19 cellular contexts compared by ENCODE assay signal in the genomic region with DNA sequence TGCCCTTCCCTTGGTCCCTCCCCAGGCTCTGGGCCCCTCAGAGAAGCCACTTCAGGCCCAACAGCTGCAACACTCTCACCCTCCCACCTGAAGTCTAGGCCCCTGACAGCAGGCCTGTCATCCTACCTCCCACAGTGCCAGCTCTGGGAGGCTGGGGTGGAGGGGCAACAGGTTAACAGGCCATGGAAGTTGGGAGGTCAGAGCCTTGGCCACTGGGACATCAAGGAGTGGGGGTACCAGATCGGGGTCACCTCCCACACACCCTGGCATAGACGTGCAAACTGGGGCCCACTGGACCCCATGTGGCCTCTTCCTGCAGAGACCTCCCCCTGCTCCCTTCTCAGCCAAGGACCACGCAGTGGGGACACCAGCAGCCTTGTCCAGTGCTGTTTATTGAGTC. TPM values are rescaled to one million over a fixed set of nuclear protein-coding genes. Genes with fewer than 3 reads are reported as not detected.
DNase-seq lines count a peak whose midpoint lies in the region; ATAC-seq and TF ChIP-seq lines count a peak whose summit lies in the region.
"Had no signal": no experiment of that assay in that cellular context is flagged by ENCODE, and none has a peak within 500 bp of the region (broad histone marks: within the 10 kb centered on the region; RNA-seq: fewer than 3 reads in every experiment).

No MANE protein-coding gene starts in this region.

- no peak overlapping the region for H3K4me3 Mint-ChIP-seq in activated CD8-positive, alpha-beta T cell treated with anti-CD3 and anti-CD28 coated beads for 36 hours
- no peak overlapping the region for H3K4me3 Mint-ChIP-seq in activated CD8-positive, alpha-beta T cell treated with anti-CD3 and anti-CD28 coated beads, Interleukin-2, amount 10 ng/mL, durations not matched to agents 7 days and 5 days
- H3K4me3 Mint-ChIP-seq in IgD-negative memory B cell, result peak overlapping the region in 1 of 4 donors; percentile 81
- peak overlapping the region in 3 of 5 experiments; percentile 71 to 97 (median 83) for H3K4me3 Mint-ChIP-seq in brain
- H3K4me3 Mint-ChIP-seq in neural crest cell, result peak overlapping the region; percentile 87

- no peak for DNase-seq in activated CD8-positive, alpha-beta T cell treated with anti-CD3 and anti-CD28 coated beads for 36 hours
- DNase-seq in activated CD8-positive, alpha-beta T cell treated with anti-CD3 and anti-CD28 coated beads, Interleukin-2, amount 10 ng/mL, durations not matched to agents 7 days and 5 days, result no peak
- DNase-seq in neural crest cell (ENCODE audit: low read depth, low spot score) (no peak), LoVo (ENCODE audit: low spot score) (no peak), OCI-M2 (lab: John Stamatoyannopoulos, UW; ENCODE audit: unreplicated experiment) (no peak), 8988T (no peak)
- DNase-seq: ACHN; activated CD8-positive, alpha-beta memory T cell treated with anti-CD3 and anti-CD28 coated beads for 24 hours; effector memory CD4-positive, alpha-beta T cell; EL; H7; heart left ventricle; immature natural killer cell; KG1; mammary epithelial cell; NCI-H1092 treated with DMSO at 0.1 percent for 48 hours had no signal

- no peaks in the 10 kb centered on the region for H3K9me3 Mint-ChIP-seq in activated CD8-positive, alpha-beta T cell treated with anti-CD3 and anti-CD28 coated beads for 36 hours
- H3K9me3 Mint-ChIP-seq in activated CD8-positive, alpha-beta T cell treated with anti-CD3 and anti-CD28 coated beads, Interleukin-2, amount 10 ng/mL, durations not matched to agents 7 days and 5 days (ENCODE audit: insufficient read depth), result no peaks in the 10 kb centered on the region
- no peaks in the 10 kb centered on the region for H3K9me3 Mint-ChIP-seq in IgD-negative memory B cell
- no peaks in the 10 kb centered on the region for H3K9me3 Mint-ChIP-seq in brain
- H3K9me3 Mint-ChIP-seq in neural crest cell, result no peaks in the 10 kb centered on the region
- H3K9me3 Mint-ChIP-seq: immature natural killer cell; stimulated activated naive CD8-positive, alpha-beta T cell treated with anti-CD3 and anti-CD28 coated beads, Interleukin-15, Interleukin-2, amounts not matched to agents 100 ng/mL and 50 ng/mL, for 24 hours had no signal

- no peaks in the 10 kb centered on the region for H3K27me3 Mint-ChIP-seq in activated CD8-positive, alpha-beta T cell treated with anti-CD3 and anti-CD28 coated beads for 36 hours
- no peaks in the 10 kb centered on the region for H3K27me3 Mint-ChIP-seq in activated CD8-positive, alpha-beta T cell treated with anti-CD3 and anti-CD28 coated beads, Interleukin-2, amount 10 ng/mL, durations not matched to agents 7 days and 5 days (ENCODE audit: low read depth)
- H3K27me3 Mint-ChIP-seq in IgD-negative memory B cell, result no peaks in the 10 kb centered on the region
- H3K27me3 Mint-ChIP-seq in brain, result no peaks in the 10 kb centered on the region
- H3K27me3 Mint-ChIP-seq in neural crest cell (ENCODE audit: low read depth), result no peaks in the 10 kb centered on the region
- H3K27me3 Mint-ChIP-seq: stimulated activated naive CD8-positive, alpha-beta T cell treated with anti-CD3 and anti-CD28 coated beads, Interleukin-15, Interleukin-2, amounts not matched to agents 100 ng/mL and 50 ng/mL, for 24 hours had no signal

- intact Hi-C loops in activated CD8-positive, alpha-beta T cell treated with anti-CD3 and anti-CD28 coated beads for 36 hours (cut with micrococcal nuclease), result no loop called here

- peaks cover 27% of the 10 kb centered on the region for H3K4me1 Mint-ChIP-seq in activated CD8-positive, alpha-beta T cell treated with anti-CD3 and anti-CD28 coated beads for 36 hours (ENCODE audit: low read depth)
- peaks cover 35% of the 10 kb centered on the region for H3K4me1 Mint-ChIP-seq in activated CD8-positive, alpha-beta T cell treated with anti-CD3 and anti-CD28 coated beads, Interleukin-2, amount 10 ng/mL, durations not matched to agents 7 days and 5 days (ENCODE audit: low read depth)
- H3K4me1 Mint-ChIP-seq in IgD-negative memory B cell (peaks cover 4 to 25% (median 14%) of the 10 kb centered on the region in 3 donors), brain (peaks cover 46% of the 10 kb centered on the region), neural crest cell (peaks cover 21% of the 10 kb centered on the region)

- peak overlapping the region; percentile 55 for H3K27ac Mint-ChIP-seq in activated CD8-positive, alpha-beta T cell treated with anti-CD3 and anti-CD28 coated beads for 36 hours
- H3K27ac Mint-ChIP-seq in activated CD8-positive, alpha-beta T cell treated with anti-CD3 and anti-CD28 coated beads, Interleukin-2, amount 10 ng/mL, durations not matched to agents 7 days and 5 days, result no peak overlapping the region
- H3K27ac Mint-ChIP-seq in IgD-negative memory B cell, result peak overlapping the region in 2 of 3 donors; percentile 39 to 65
- H3K27ac Mint-ChIP-seq in brain, result peak overlapping the region in 1 of 5 experiments; percentile 90
- H3K27ac Mint-ChIP-seq in neural crest cell (ENCODE audit: unreplicated experiment), result no peak overlapping the region

- no peak for ATAC-seq in activated CD8-positive, alpha-beta T cell treated with anti-CD3 and anti-CD28 coated beads for 36 hours
- ATAC-seq in activated CD8-positive, alpha-beta T cell treated with anti-CD3 and anti-CD28 coated beads, Interleukin-2, amount 10 ng/mL, durations not matched to agents 7 days and 5 days, result no peak
- ATAC-seq: heart left ventricle had no signal

- CTCF ChIA-PET in activated CD8-positive, alpha-beta T cell treated with anti-CD3 and anti-CD28 coated beads for 36 hours (lab: Charles Lee), result interaction anchor here (0.8 to 1.5 kb wide), 3 partner anchors 9 to 156 kb away, joined by 3 to 5 read pairs (median 3); partner anchors contain the start of gene TPRN
- CTCF ChIA-PET in activated CD8-positive, alpha-beta T cell treated with anti-CD3 and anti-CD28 coated beads, Interleukin-2, amount 10 ng/mL, durations not matched to agents 7 days and 5 days (lab: Charles Lee), result interaction anchor here (1.5 to 1.7 kb wide), 2 partner anchors 36 to 72 kb away, joined by 4 read pairs; partner anchors contain the start of gene RNF224

- POLR2A ChIA-PET in activated CD8-positive, alpha-beta T cell treated with anti-CD3 and anti-CD28 coated beads for 36 hours (lab: Charles Lee), result no interaction called here
- POLR2A ChIA-PET in activated CD8-positive, alpha-beta T cell treated with anti-CD3 and anti-CD28 coated beads, Interleukin-2, amount 10 ng/mL, durations not matched to agents 7 days and 5 days (lab: Charles Lee), result interaction anchor here (0.8 to 1.3 kb wide), 2 partner anchors 14 to 62 kb away, joined by 3 to 5 read pairs; partner anchors contain the start of gene TMEM203

- H3K36me3 Mint-ChIP-seq in activated CD8-positive, alpha-beta T cell treated with anti-CD3 and anti-CD28 coated beads for 36 hours (ENCODE audit: low read depth), result peaks cover 6% of the 10 kb centered on the region
- peaks cover 8% of the 10 kb centered on the region for H3K36me3 Mint-ChIP-seq in activated CD8-positive, alpha-beta T cell treated with anti-CD3 and anti-CD28 coated beads, Interleukin-2, amount 10 ng/mL, durations not matched to agents 7 days and 5 days (ENCODE audit: low read depth)
- H3K36me3 Mint-ChIP-seq in IgD-negative memory B cell (no peaks in the 10 kb centered on the region), brain (no peaks in the 10 kb centered on the region), neural crest cell (ENCODE audit: low read depth) (no peaks in the 10 kb centered on the region)
- H3K36me3 Mint-ChIP-seq: immature natural killer cell had no signal

- TF ChIP-seq CTCF in activated CD8-positive, alpha-beta T cell treated with anti-CD3 and anti-CD28 coated beads for 36 hours (IDR thresholded peaks at IDR 0.05), result no peak
- no peak for TF ChIP-seq CTCF in brain (conservative IDR thresholded peaks at IDR 0.05)
- no peak for TF ChIP-seq CTCF in neural crest cell (conservative IDR thresholded peaks at IDR 0.05)

RNA-seq across cellular contexts. Expression of gene SSNA1, which starts 2.8 kb away (rescaled TPM):
- 10 to 100 TPM; 53.3 to 58.4 TPM for total RNA-seq in activated CD8-positive, alpha-beta T cell treated with anti-CD3 and anti-CD28 coated beads for 36 hours
- total RNA-seq in activated CD8-positive, alpha-beta T cell treated with anti-CD3 and anti-CD28 coated beads, Interleukin-2, amount 10 ng/mL, durations not matched to agents 7 days and 5 days, result 10 to 100 TPM; 88.2 to 90.0 TPM
- polyA plus RNA-seq in IgD-negative memory B cell (139 TPM), brain (ENCODE audit: insufficient read depth, low read depth, low replicate concordance) (173 TPM)
- total RNA-seq in neural crest cell, result 64.8 and 66.4 TPM in 2 replicates

RNA-seq across cellular contexts. Expression of gene ANAPC2, which starts 2.9 kb away (rescaled TPM):
- 10 to 100 TPM; 38.6 to 39.6 TPM for total RNA-seq in activated CD8-positive, alpha-beta T cell treated with anti-CD3 and anti-CD28 coated beads for 36 hours
- total RNA-seq in activated CD8-positive, alpha-beta T cell treated with anti-CD3 and anti-CD28 coated beads, Interleukin-2, amount 10 ng/mL, durations not matched to agents 7 days and 5 days, result 10 to 100 TPM; 60.2 to 64.1 TPM
- polyA plus RNA-seq in IgD-negative memory B cell (6.2 TPM), brain (ENCODE audit: insufficient read depth, low read depth, low replicate concordance) (36.9 TPM)
- total RNA-seq in neural crest cell, result 69.3 and 71.7 TPM in 2 replicates

RNA-seq across cellular contexts. Expression of gene TPRN, which starts 9.3 kb away (rescaled TPM):
- 1 to 10 TPM; 5.7 to 6.6 TPM for total RNA-seq in activated CD8-positive, alpha-beta T cell treated with anti-CD3 and anti-CD28 coated beads for 36 hours
- total RNA-seq in activated CD8-positive, alpha-beta T cell treated with anti-CD3 and anti-CD28 coated beads, Interleukin-2, amount 10 ng/mL, durations not matched to agents 7 days and 5 days, result 10 to 100 TPM; 10.9 to 12.0 TPM
- polyA plus RNA-seq in IgD-negative memory B cell, result 0.66 TPM
- polyA plus RNA-seq in brain (ENCODE audit: insufficient read depth, low read depth, low replicate concordance), result 72.3 TPM
- 22.0 and 25.1 TPM in 2 replicates for total RNA-seq in neural crest cell

RNA-seq across cellular contexts. Expression of gene TMEM203, which starts 14.2 kb away (rescaled TPM):
- total RNA-seq in activated CD8-positive, alpha-beta T cell treated with anti-CD3 and anti-CD28 coated beads for 36 hours, result 10 to 100 TPM; 29.4 to 29.9 TPM
- total RNA-seq in activated CD8-positive, alpha-beta T cell treated with anti-CD3 and anti-CD28 coated beads, Interleukin-2, amount 10 ng/mL, durations not matched to agents 7 days and 5 days, result 10 to 100 TPM; 34.6 to 36.6 TPM
- polyA plus RNA-seq in IgD-negative memory B cell (106 TPM), brain (ENCODE audit: insufficient read depth, low read depth, low replicate concordance) (55.2 TPM)
- 45.0 and 49.7 TPM in 2 replicates for total RNA-seq in neural crest cell

RNA-seq across cellular contexts. Expression of gene NDOR1, which starts 14.3 kb away (rescaled TPM):
- total RNA-seq in activated CD8-positive, alpha-beta T cell treated with anti-CD3 and anti-CD28 coated beads for 36 hours, result 10 to 100 TPM; 29.5 to 30.7 TPM
- 10 to 100 TPM; 44.7 to 45.5 TPM for total RNA-seq in activated CD8-positive, alpha-beta T cell treated with anti-CD3 and anti-CD28 coated beads, Interleukin-2, amount 10 ng/mL, durations not matched to agents 7 days and 5 days
- 7.6 TPM for polyA plus RNA-seq in IgD-negative memory B cell
- 20.7 TPM for polyA plus RNA-seq in brain (ENCODE audit: insufficient read depth, low read depth, low replicate concordance)
- total RNA-seq in neural crest cell, result 36.6 and 39.4 TPM in 2 replicates

Comparison
In these comparisons a context has a peak if more than half of its experiments do, and no peak if none do; other contexts are left out.
1. H3K27ac Mint-ChIP-seq: peak in activated CD8-positive, alpha-beta T cell treated with anti-CD3 and anti-CD28 coated beads for 36 hours (single experiment) and IgD-negative memory B cell (2 of 3); none in activated CD8-positive, alpha-beta T cell treated with anti-CD3 and anti-CD28 coated beads, Interleukin-2, amount 10 ng/mL, durations not matched to agents 7 days and 5 days (single experiment) and neural crest cell (single experiment).
2. H3K4me3 Mint-ChIP-seq: peak in brain (3 of 5) and neural crest cell (single experiment); none in activated CD8-positive, alpha-beta T cell treated with anti-CD3 and anti-CD28 coated beads for 36 hours (single experiment) and activated CD8-positive, alpha-beta T cell treated with anti-CD3 and anti-CD28 coated beads, Interleukin-2, amount 10 ng/mL, durations not matched to agents 7 days and 5 days (single experiment).